ENCODE assay signal across 10 cellular contexts in the genomic region with DNA sequence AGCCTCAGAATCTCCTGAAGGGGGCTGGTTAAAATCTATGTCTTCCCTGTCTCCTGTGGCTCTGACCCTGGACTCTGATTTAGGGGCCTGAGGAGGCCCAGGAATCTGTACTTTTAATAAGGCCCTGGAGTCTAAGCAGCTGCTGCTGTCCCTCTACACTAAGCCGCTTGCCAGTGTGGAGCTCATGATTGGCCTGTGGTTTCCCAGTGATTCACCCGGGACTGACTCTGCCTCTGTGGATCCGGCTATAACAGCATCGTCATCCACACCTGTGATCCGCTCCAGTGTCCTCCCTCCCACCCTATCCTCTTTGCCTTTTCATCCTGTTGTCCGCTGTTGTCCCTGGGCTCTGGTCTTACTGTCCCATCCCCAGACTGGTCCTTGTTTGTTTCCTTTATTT. TPM values are rescaled to one million over a fixed set of nuclear protein-coding genes. Genes with fewer than 3 reads are reported as not detected.
DNase-seq lines count a peak whose midpoint lies in the region; ATAC-seq and TF ChIP-seq lines count a peak whose summit lies in the region.
"Had no signal": no experiment of that assay in that cellular context is flagged by ENCODE, and none has a peak within 500 bp of the region (broad histone marks: within the 10 kb centered on the region; RNA-seq: fewer than 3 reads in every experiment).

No MANE protein-coding gene starts in this region.

- H3K4me2 ChIP-seq in PC-3 (ENCODE audit: low read length): peak overlapping the region; percentile 33
- H3K4me2 ChIP-seq in osteoblast (ENCODE audit: insufficient read depth, low read length): peak overlapping the region; percentile 46
- H3K4me2 ChIP-seq in SK-N-SH: no peak overlapping the region

- H3K9me2 ChIP-seq in PC-3 (replicated peaks; ENCODE audit: low read length) (no peaks in the 10 kb centered on the region), SK-N-SH (no peaks in the 10 kb centered on the region)

- peaks cover 10% of the 10 kb centered on the region for H3K36me3 ChIP-seq in CD4-positive, CD25-positive, alpha-beta regulatory T cell (ENCODE audit: control insufficient read depth, insufficient read depth, low read length)
- no peaks in the 10 kb centered on the region for H3K36me3 ChIP-seq in PC-3 (ENCODE audit: low read depth, low read length)
- H3K36me3 ChIP-seq in esophagus muscularis mucosa: peaks cover 10 to 28% (median 22%) of the 10 kb centered on the region in 4 donors
- H3K36me3 ChIP-seq in osteoblast (ENCODE audit: insufficient read depth, low read length): peaks cover 19% of the 10 kb centered on the region
- H3K36me3 ChIP-seq in SK-N-SH (replicated peaks in 1 of 2; ENCODE audit: control insufficient read depth in 1 of 2, insufficient read depth in 2 of 2, low read length in 1 of 2): no peaks in the 10 kb centered on the region

- H3K9me3 ChIP-seq in CD4-positive, CD25-positive, alpha-beta regulatory T cell (ENCODE audit: control insufficient read depth in 2 of 2, low read length in 2 of 2): no peaks in the 10 kb centered on the region
- H3K9me3 ChIP-seq in PC-3 (ENCODE audit: low read length) (no peaks in the 10 kb centered on the region), esophagus muscularis mucosa (no peaks in the 10 kb centered on the region), osteoblast (ENCODE audit: low read depth, low read length) (no peaks in the 10 kb centered on the region), SK-N-SH (no peaks in the 10 kb centered on the region)

- peaks cover 10% of the 10 kb centered on the region for H3K36me3 Mint-ChIP-seq in CD4-positive, CD25-positive, alpha-beta regulatory T cell
- H3K36me3 Mint-ChIP-seq in activated CD4-positive, alpha-beta memory T cell treated with anti-CD3 and anti-CD28 coated beads, Interleukin-2, amount 10 ng/mL, durations not matched to agents 7 days and 5 days (ENCODE audit: low read depth): peaks cover 8% of the 10 kb centered on the region
- H3K36me3 Mint-ChIP-seq in naive thymus-derived CD8-positive, alpha-beta T cell: peaks cover 0 to 11% (median 9%) of the 10 kb centered on the region in 3 donors

- no peak for ATAC-seq in CD4-positive, CD25-positive, alpha-beta regulatory T cell (ENCODE audit: low read depth in 2 of 2)
- ATAC-seq in PC-3: peak; percentile 71
- no peak for ATAC-seq in HG02938 (IDR thresholded peaks at IDR 0.05; ENCODE audit: unreplicated experiment)
- no peak for ATAC-seq in naive thymus-derived CD8-positive, alpha-beta T cell

- TF ChIP-seq CTCF in PC-3 (conservative IDR thresholded peaks at IDR 0.05; ENCODE audit: low read depth, low read length) (no peak), esophagus muscularis mucosa (IDR thresholded peaks at IDR 0.05) (no peak), osteoblast (IDR thresholded peaks at IDR 0.05; ENCODE audit: extremely low read depth, low read depth, low read length) (no peak), SK-N-SH (IDR thresholded peaks at IDR 0.05) (no peak)

- TF ChIP-seq EP300 in esophagus muscularis mucosa (IDR thresholded peaks at IDR 0.05): no peak
- TF ChIP-seq EP300 in SK-N-SH (IDR thresholded peaks at IDR 0.05; ENCODE audit: borderline replicate concordance in 1 of 2, low read depth in 1 of 2, low read length in 1 of 2): no peak

- TF ChIP-seq POLR2A in esophagus muscularis mucosa (IDR thresholded peaks at IDR 0.05; ENCODE audit: low read depth): no peak

- no peaks in the 10 kb centered on the region for H3K27me3 ChIP-seq in CD4-positive, CD25-positive, alpha-beta regulatory T cell (ENCODE audit: control insufficient read depth, insufficient read depth, low read length)
- H3K27me3 ChIP-seq in PC-3 (ENCODE audit: low read length): no peaks in the 10 kb centered on the region
- H3K27me3 ChIP-seq in esophagus muscularis mucosa: no peaks in the 10 kb centered on the region
- H3K27me3 ChIP-seq in osteoblast (ENCODE audit: insufficient read depth, low read length): no peaks in the 10 kb centered on the region
- H3K27me3 ChIP-seq in SK-N-SH (ENCODE audit: insufficient read depth): no peaks in the 10 kb centered on the region

- CTCF ChIA-PET in PC-3 (lab: Charles Lee): no interaction called here
- CTCF ChIA-PET in SK-N-SH (lab: Yijun Ruan, JAX): interaction anchor here (1.5 kb wide), 1 partner anchor 13 kb away, joined by 5 read pairs; no protein-coding TSS in a partner anchor
- CTCF ChIA-PET in activated CD4-positive, alpha-beta memory T cell treated with anti-CD3 and anti-CD28 coated beads, Interleukin-2, amount 10 ng/mL, durations not matched to agents 7 days and 5 days (lab: Charles Lee): no interaction called here

- H3K9me3 Mint-ChIP-seq in CD4-positive, CD25-positive, alpha-beta regulatory T cell: no peaks in the 10 kb centered on the region
- H3K9me3 Mint-ChIP-seq in activated CD4-positive, alpha-beta memory T cell treated with anti-CD3 and anti-CD28 coated beads, Interleukin-2, amount 10 ng/mL, durations not matched to agents 7 days and 5 days: no peaks in the 10 kb centered on the region
- no peaks in the 10 kb centered on the region for H3K9me3 Mint-ChIP-seq in naive thymus-derived CD8-positive, alpha-beta T cell

- H3K9ac ChIP-seq in PC-3 (ENCODE audit: low read length): no peak overlapping the region
- H3K9ac ChIP-seq in SK-N-SH: no peak overlapping the region

- POLR2A ChIA-PET in PC-3 (lab: Charles Lee; ENCODE audit: unreplicated experiment) (no interaction called here), SK-N-SH (lab: Yijun Ruan, JAX) (no interaction called here)
- POLR2A ChIA-PET in activated CD4-positive, alpha-beta memory T cell treated with anti-CD3 and anti-CD28 coated beads, Interleukin-2, amount 10 ng/mL, durations not matched to agents 7 days and 5 days (lab: Charles Lee): interaction anchor here (0.8 kb wide), 1 partner anchor 67 kb away, joined by 3 read pairs; the partner anchor contains the start of gene SLC31A1
- POLR2A ChIA-PET in naive thymus-derived CD8-positive, alpha-beta T cell (lab: Charles Lee): no interaction called here

- peak overlapping the region in 1 of 4 donors; percentile 80 for H3K4me3 Mint-ChIP-seq in CD4-positive, CD25-positive, alpha-beta regulatory T cell
- H3K4me3 Mint-ChIP-seq in activated CD4-positive, alpha-beta memory T cell treated with anti-CD3 and anti-CD28 coated beads, Interleukin-2, amount 10 ng/mL, durations not matched to agents 7 days and 5 days: no peak overlapping the region
- H3K4me3 Mint-ChIP-seq in naive thymus-derived CD8-positive, alpha-beta T cell: peak overlapping the region in 1 of 10 donors; percentile 55

- WGBS in esophagus muscularis mucosa: 58% methylated on average over 6 of the region's 6 CpGs
- 69% methylated on average over 5 of the region's 6 CpGs for WGBS in SK-N-SH (ENCODE audit: low lambda C conversion rate)

- H3K4me3 ChIP-seq in CD4-positive, CD25-positive, alpha-beta regulatory T cell (ENCODE audit: low read depth, low read length): no peak overlapping the region
- H3K4me3 ChIP-seq in PC-3 (ENCODE audit: low read length) (no peak overlapping the region), esophagus muscularis mucosa (peak overlapping the region in 1 of 4 donors; percentile 8), osteoblast (ENCODE audit: insufficient read depth, low read length) (no peak overlapping the region), SK-N-SH (ENCODE audit: low read depth in 2 of 2, low read length in 1 of 2) (no peak overlapping the region)

- no peak for TF ChIP-seq RAD21 in SK-N-SH (IDR thresholded peaks at IDR 0.05; ENCODE audit: low read length)

- peak overlapping the region in 2 of 3 donors; percentile 26 to 78 for H3K27ac Mint-ChIP-seq in CD4-positive, CD25-positive, alpha-beta regulatory T cell
- no peak overlapping the region for H3K27ac Mint-ChIP-seq in activated CD4-positive, alpha-beta memory T cell treated with anti-CD3 and anti-CD28 coated beads, Interleukin-2, amount 10 ng/mL, durations not matched to agents 7 days and 5 days
- peak overlapping the region in 5 of 10 donors; percentile 11 to 86 (median 22) for H3K27ac Mint-ChIP-seq in naive thymus-derived CD8-positive, alpha-beta T cell

- no peak for DNase-seq in CD4-positive, CD25-positive, alpha-beta regulatory T cell
- DNase-seq in PC-3 (peak; percentile 67), esophagus muscularis mucosa (ENCODE audit: extremely low spot score) (no peak), osteoblast (ENCODE audit: insufficient read length, low spot score, missing footprints) (peak; percentile 98), SK-N-SH (no peak)
- no peak for DNase-seq in activated CD4-positive, alpha-beta memory T cell treated with anti-CD3 and anti-CD28 coated beads, Interleukin-2, amount 10 ng/mL, durations not matched to agents 7 days and 5 days
- no peak for DNase-seq in naive thymus-derived CD8-positive, alpha-beta T cell
- DNase-seq: activated effector memory CD4-positive, alpha-beta T cell treated with Interleukin-2 at 50 U/mL for 16 hours; NCI-H146 had no signal

- BruUV-seq in PC-3 (replicated peaks; lab: Mats Ljungman, UMichigan): no TSS peak

- peaks cover 4% of the 10 kb centered on the region for H3K27me3 Mint-ChIP-seq in CD4-positive, CD25-positive, alpha-beta regulatory T cell
- H3K27me3 Mint-ChIP-seq in activated CD4-positive, alpha-beta memory T cell treated with anti-CD3 and anti-CD28 coated beads, Interleukin-2, amount 10 ng/mL, durations not matched to agents 7 days and 5 days: no peaks in the 10 kb centered on the region
- no peaks in the 10 kb centered on the region for H3K27me3 Mint-ChIP-seq in naive thymus-derived CD8-positive, alpha-beta T cell

- H3K79me2 ChIP-seq in PC-3 (ENCODE audit: low read length) (no peaks in the 10 kb centered on the region), osteoblast (ENCODE audit: insufficient read depth, low read length) (peaks cover 46% of the 10 kb centered on the region), SK-N-SH (ENCODE audit: insufficient read depth) (no peaks in the 10 kb centered on the region)

- intact Hi-C loops in PC-3 (cut with micrococcal nuclease) (no loop called here), esophagus muscularis mucosa (cut with DNase I) (loop anchor here (5.0 kb wide), 1 partner anchor 68 kb away; the partner anchor contains the start of genes FKBP15 and SLC31A1)

- H2AFZ ChIP-seq in PC-3 (ENCODE audit: low read length): no peak overlapping the region; the same call in 1 of the 2 replicates
- H2AFZ ChIP-seq in osteoblast (ENCODE audit: low read length): peak overlapping the region; percentile 57
- no peak overlapping the region for H2AFZ ChIP-seq in SK-N-SH (ENCODE audit: low read depth)

- no peak overlapping the region for H3K27ac ChIP-seq in CD4-positive, CD25-positive, alpha-beta regulatory T cell (ENCODE audit: insufficient read depth, low read length, poor library complexity, severe bottlenecking)
- H3K27ac ChIP-seq in PC-3 (ENCODE audit: low read length): no peak overlapping the region
- H3K27ac ChIP-seq in esophagus muscularis mucosa (replicated peaks in 1 of 4): peak overlapping the region; percentile 11 to 37 (median 22)
- H3K27ac ChIP-seq in osteoblast (ENCODE audit: low read depth, low read length): peak overlapping the region; percentile 48
- no peak overlapping the region for H3K27ac ChIP-seq in SK-N-SH (ENCODE audit: low read depth in 2 of 2, low read length in 1 of 2)

- H3F3A ChIP-seq in PC-3 (ENCODE audit: low read length, unreplicated experiment) (no peaks in the 10 kb centered on the region), SK-N-SH (replicated peaks; ENCODE audit: insufficient read depth) (no peaks in the 10 kb centered on the region)

- peaks cover 27% of the 10 kb centered on the region for H3K4me1 ChIP-seq in CD4-positive, CD25-positive, alpha-beta regulatory T cell (ENCODE audit: control insufficient read depth, insufficient read depth, low read length, poor library complexity, severe bottlenecking)
- H3K4me1 ChIP-seq in PC-3 (ENCODE audit: insufficient read depth, low read length) (peaks cover 15% of the 10 kb centered on the region; the same call in 1 of the 2 replicates), esophagus muscularis mucosa (peaks cover 35 to 62% (median 43%) of the 10 kb centered on the region in 4 donors), osteoblast (ENCODE audit: insufficient read depth, low read length) (peaks cover 30% of the 10 kb centered on the region), SK-N-SH (ENCODE audit: control insufficient read depth in 1 of 2, insufficient read depth in 2 of 2, low read depth in 1 of 2, low read length in 1 of 2) (peaks cover 0 to 4% of the 10 kb centered on the region in 2 experiments; a peak in 1 of 4 replicates)

- H4K20me1 ChIP-seq in PC-3 (ENCODE audit: low read length) (no peaks in the 10 kb centered on the region), osteoblast (ENCODE audit: insufficient read depth, low read length) (no peaks in the 10 kb centered on the region), SK-N-SH (ENCODE audit: insufficient read depth) (no peaks in the 10 kb centered on the region)

- peaks cover 4 to 45% (median 32%) of the 10 kb centered on the region in 4 donors for H3K4me1 Mint-ChIP-seq in CD4-positive, CD25-positive, alpha-beta regulatory T cell
- H3K4me1 Mint-ChIP-seq in activated CD4-positive, alpha-beta memory T cell treated with anti-CD3 and anti-CD28 coated beads, Interleukin-2, amount 10 ng/mL, durations not matched to agents 7 days and 5 days: peaks cover 45% of the 10 kb centered on the region
- peaks cover 11 to 48% (median 36%) of the 10 kb centered on the region in 4 donors for H3K4me1 Mint-ChIP-seq in naive thymus-derived CD8-positive, alpha-beta T cell

RNA-seq across cellular contexts. Expression of gene SLC31A2, which starts 3.7 kb away (rescaled TPM):
- total RNA-seq in CD4-positive, CD25-positive, alpha-beta regulatory T cell: 3.2 TPM
- polyA plus RNA-seq in CD4-positive, CD25-positive, alpha-beta regulatory T cell: 1 to 10 TPM; 3.0 to 4.0 (median 3.6) TPM
- total RNA-seq in PC-3 (2014; rRNA removed) (2.1 and 3.6 TPM in 2 replicates), esophagus muscularis mucosa (10 to 100 TPM; 11.6 to 19.4 (median 15.8) TPM), osteoblast (23.0 and 24.6 TPM in 2 replicates)
- polyA plus RNA-seq in SK-N-SH (2012; rRNA removed): 6.4 and 8.5 TPM in 2 replicates
- 5.6 and 6.6 TPM in 2 replicates for polyA plus RNA-seq in SK-N-SH (2012; cell fraction: cytosol; rRNA removed)
- 3.4 and 4.2 TPM in 2 replicates for polyA plus RNA-seq in SK-N-SH (2012; cell fraction: nucleus; rRNA removed)
- 1 to 10 TPM; 3.6 TPM for total RNA-seq in activated CD4-positive, alpha-beta memory T cell treated with anti-CD3 and anti-CD28 coated beads, Interleukin-2, amount 10 ng/mL, durations not matched to agents 7 days and 5 days
- 1 to 10 TPM; 3.9 to 4.8 TPM for total RNA-seq in naive thymus-derived CD8-positive, alpha-beta T cell
- 1 to 10 TPM; 2.1 to 3.5 (median 3.0) TPM for polyA plus RNA-seq in naive thymus-derived CD8-positive, alpha-beta T cell

Comparison
In these comparisons a context has a peak if more than half of its experiments do, and no peak if none do; other contexts are left out.
1. DNase-seq: peak in PC-3 (single experiment) and osteoblast (single experiment); none in CD4-positive, CD25-positive, alpha-beta regulatory T cell (0 of 3), esophagus muscularis mucosa (single experiment), SK-N-SH (single experiment), activated CD4-positive, alpha-beta memory T cell treated with anti-CD3 and anti-CD28 coated beads, Interleukin-2, amount 10 ng/mL, durations not matched to agents 7 days and 5 days (single experiment) and naive thymus-derived CD8-positive, alpha-beta T cell (0 of 10).
2. H3K27ac ChIP-seq: peak in esophagus muscularis mucosa (4 of 4) and osteoblast (single experiment); none in CD4-positive, CD25-positive, alpha-beta regulatory T cell (single experiment), PC-3 (single experiment) and SK-N-SH (0 of 2).